In genomic region chr10:72087969-72088878, GRCh38 we compare ENCODE assay signal across 8 cellular contexts. TPM values are rescaled to one million over a fixed set of nuclear protein-coding genes. Genes with fewer than 3 reads are reported as not detected.
DNase-seq lines count a peak whose midpoint lies in the region; ATAC-seq lines count a peak whose summit lies in the region.

Gene SPOCK2 (minus strand): TSS chr10:72088551. CDS start chr10:72088328, 223 bp downstream.

- no peaks in the 10 kb centered on the region for H3K36me3 ChIP-seq in iPS-18a (ENCODE audit: control insufficient read depth, low read depth, low read length)

- H3K4me1 ChIP-seq in iPS-18a (ENCODE audit: control insufficient read depth, low read depth, low read length), result peaks cover 13% of the 10 kb centered on the region

- in situ Hi-C loops in G401 (cut with HindIII; ENCODE audit: low sequenced_read_pairs), result no loop called here

- H3K27ac ChIP-seq in iPS-18a (ENCODE audit: low read length) (no peak within 1 kb of the TSS), skin epidermis (peak within 1 kb of the TSS in 18 of 21 experiments; percentile 18 to 95 (median 68))

- H3K27me3 ChIP-seq in iPS-18a (ENCODE audit: control insufficient read depth, insufficient read depth, low read length), result peaks cover 64% of the 10 kb centered on the region

- H3K4me3 ChIP-seq in iPS-18a (ENCODE audit: low read length), result peak within 1 kb of the TSS; percentile 64
- H3K4me3 ChIP-seq in skin epidermis, result peak within 1 kb of the TSS; percentile 22 to 49 (median 39)

- ATAC-seq in GM21423 (IDR thresholded peaks at IDR 0.05; ENCODE audit: unreplicated experiment) (no peak), GM21447 (IDR thresholded peaks at IDR 0.05; ENCODE audit: unreplicated experiment) (no peak)

- DNase-seq in G401 (ENCODE audit: low spot score) (peak; percentile 96), T-helper 1 cell (peak; percentile 61 to 84 (median 74)), amygdala (lab: John Stamatoyannopoulos, UW) (peak in 35 of 56 donors; percentile 21 to 75 (median 47)), HK-2 (ENCODE audit: unreplicated experiment) (no peak)

- H3K9me3 ChIP-seq in iPS-18a (ENCODE audit: control insufficient read depth, low read depth, low read length), result no peaks in the 10 kb centered on the region

- H3K9ac ChIP-seq in iPS-18a (ENCODE audit: low read length), result no peak within 1 kb of the TSS

RNA-seq across cellular contexts. Expression of gene SPOCK2, which starts in this region (rescaled TPM):
- total RNA-seq in G401 (2014; rRNA removed; shearing (Covaris generic)), result 0.12 and 0.17 TPM in 2 replicates

Comparison
In these comparisons a context has a peak if more than half of its experiments do, and no peak if none do; other contexts are left out.
1. Peak in DNase-seq in G401; RNA of the gene not detected or under 1 TPM.